1 cellular context compared by ENCODE assay signal in the genomic region with DNA sequence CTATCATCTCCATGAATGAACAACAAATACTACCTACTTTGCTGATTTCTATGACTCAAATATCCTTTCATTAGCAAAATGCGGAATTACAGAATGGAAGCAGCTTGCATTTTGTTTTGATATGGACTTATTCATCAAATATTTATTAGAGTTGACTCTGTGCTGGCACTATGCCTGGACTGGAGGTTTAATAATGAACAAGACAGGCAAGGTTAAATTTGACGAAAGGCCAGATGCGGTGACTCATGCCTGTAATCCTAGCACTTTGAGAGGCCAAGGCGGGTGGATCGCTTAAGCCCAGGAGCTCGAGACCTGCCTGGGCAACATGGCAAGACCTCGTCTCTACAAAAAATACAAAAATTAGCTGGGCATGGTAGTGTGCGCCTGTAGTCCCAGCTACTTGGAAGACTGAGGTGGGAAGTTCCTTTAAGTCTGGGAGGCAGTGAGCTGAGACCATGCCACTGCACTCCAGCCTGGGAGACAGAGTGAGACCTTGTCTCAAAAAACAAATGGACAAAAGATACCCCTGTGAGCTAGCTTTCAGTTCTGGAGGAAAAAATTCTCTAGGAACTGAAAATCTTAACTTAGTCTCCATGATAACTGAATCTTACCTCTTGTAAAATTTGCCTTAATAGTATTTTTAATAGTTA.
TF ChIP-seq lines count a peak whose summit lies in the region.

No MANE protein-coding gene starts in this region.

TF ChIP-seq in HEK293, 187 proteins besides CTCF, POLR2A, EP300 and RAD21 (continued from another document):
- peak; percentile 72 for TF ChIP-seq ZNF184 (tag by site-specific recombination; IDR thresholded peaks at IDR 0.05)
